Comparison of ENCODE assay signal across 1 cellular context in genomic region chr6:44092312-44092884, GRCh38.
TF ChIP-seq lines count a peak whose summit lies in the region.

No MANE protein-coding gene starts in this region.

TF ChIP-seq in HepG2, 621 proteins besides CTCF, POLR2A, EP300 and RAD21 (continued from another document and continues in another):
- peak; percentile 55 for TF ChIP-seq ZNF800 (CRISPR knock-in tag; IDR thresholded peaks at IDR 0.05)
- peak; percentile 92 for TF ChIP-seq HOMEZ (CRISPR knock-in tag; IDR thresholded peaks at IDR 0.05; ENCODE audit: low read depth)
- no peak for TF ChIP-seq ZNF282 (IDR thresholded peaks at IDR 0.05; ENCODE audit: partially characterized antibody)
- TF ChIP-seq KDM6A (CRISPR knock-in tag; IDR thresholded peaks at IDR 0.05; ENCODE audit: low read depth): peak; percentile 81
- TF ChIP-seq ZFP1 (CRISPR knock-in tag; IDR thresholded peaks at IDR 0.05): peak; percentile 90
- peak; percentile 88; the same call in 1 of the 2 replicates for TF ChIP-seq MIXL1 (CRISPR knock-in tag; IDR thresholded peaks at IDR 0.05)
- TF ChIP-seq HOXA9 (CRISPR knock-in tag; IDR thresholded peaks at IDR 0.05; ENCODE audit: borderline replicate concordance): no peak
- no peak for TF ChIP-seq ZNF83 (CRISPR knock-in tag; IDR thresholded peaks at IDR 0.05; ENCODE audit: borderline replicate concordance)
- peak; percentile 84 for TF ChIP-seq ZKSCAN8 (CRISPR knock-in tag; IDR thresholded peaks at IDR 0.05; ENCODE audit: borderline replicate concordance)
- no peak for TF ChIP-seq ZNF432 (CRISPR knock-in tag; IDR thresholded peaks at IDR 0.05; ENCODE audit: borderline replicate concordance)
- no peak; the same call in 1 of the 2 replicates for TF ChIP-seq ZSCAN21 (CRISPR knock-in tag; IDR thresholded peaks at IDR 0.05; ENCODE audit: borderline replicate concordance)
- peak; percentile 85 for TF ChIP-seq POGZ (CRISPR knock-in tag; IDR thresholded peaks at IDR 0.05)
- TF ChIP-seq ZNF788 (CRISPR knock-in tag; IDR thresholded peaks at IDR 0.05; ENCODE audit: borderline replicate concordance): peak; percentile 74; the same call in 1 of the 2 replicates
- no peak for TF ChIP-seq MYNN (CRISPR knock-in tag; IDR thresholded peaks at IDR 0.05; ENCODE audit: low read depth)
- TF ChIP-seq ZBTB40 (IDR thresholded peaks at IDR 0.05): no peak
- no peak; the same call in 1 of the 2 replicates for TF ChIP-seq ZBTB40 (CRISPR knock-in tag; IDR thresholded peaks at IDR 0.05)
- no peak for TF ChIP-seq RBM22 (optimal IDR thresholded peaks at IDR 0.05; ENCODE audit: low read length)
- peak; percentile 71; the same call in 1 of the 2 replicates for TF ChIP-seq ZNF441 (CRISPR knock-in tag; IDR thresholded peaks at IDR 0.05; ENCODE audit: borderline replicate concordance)
- no peak for TF ChIP-seq SNRNP70 (IDR thresholded peaks at IDR 0.05; ENCODE audit: low read depth, low read length)
- peak; percentile 84 for TF ChIP-seq ZNF24 (IDR thresholded peaks at IDR 0.05)
- no peak for TF ChIP-seq MED8 (CRISPR knock-in tag; IDR thresholded peaks at IDR 0.05; ENCODE audit: insufficient replicate concordance)
- TF ChIP-seq, protein P1, sequence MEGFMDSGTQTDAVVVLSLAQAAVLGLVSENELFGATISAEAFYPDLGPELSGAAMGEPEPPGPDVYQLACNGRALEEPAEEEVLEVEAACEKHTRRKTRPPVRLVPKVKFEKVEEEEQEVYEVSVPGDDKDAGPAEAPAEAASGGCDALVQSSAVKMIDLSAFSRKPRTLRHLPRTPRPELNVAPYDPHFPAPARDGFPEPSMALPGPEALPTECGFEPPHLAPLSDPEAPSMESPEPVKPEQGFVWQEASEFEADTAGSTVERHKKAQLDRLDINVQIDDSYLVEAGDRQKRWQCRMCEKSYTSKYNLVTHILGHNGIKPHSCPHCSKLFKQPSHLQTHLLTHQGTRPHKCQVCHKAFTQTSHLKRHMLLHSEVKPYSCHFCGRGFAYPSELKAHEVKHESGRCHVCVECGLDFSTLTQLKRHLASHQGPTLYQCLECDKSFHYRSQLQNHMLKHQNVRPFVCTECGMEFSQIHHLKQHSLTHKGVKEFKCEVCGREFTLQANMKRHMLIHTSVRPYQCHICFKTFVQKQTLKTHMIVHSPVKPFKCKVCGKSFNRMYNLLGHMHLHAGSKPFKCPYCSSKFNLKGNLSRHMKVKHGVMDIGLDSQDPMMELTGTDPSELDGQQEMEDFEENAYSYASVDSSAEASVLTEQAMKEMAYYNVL (CRISPR knock-in tag; IDR thresholded peaks at IDR 0.05; ENCODE audit: borderline replicate concordance): peak; percentile 94
- TF ChIP-seq ZHX2 (IDR thresholded peaks at IDR 0.05; ENCODE audit: low read depth): no peak
- TF ChIP-seq ZHX2 (CRISPR knock-in tag; IDR thresholded peaks at IDR 0.05; ENCODE audit: borderline replicate concordance): no peak
- TF ChIP-seq ZNF790 (CRISPR knock-in tag; IDR thresholded peaks at IDR 0.05; ENCODE audit: borderline replicate concordance): no peak
- no peak for TF ChIP-seq CC2D1A (CRISPR knock-in tag; IDR thresholded peaks at IDR 0.05)
- peak; percentile 34; the same call in 1 of the 2 replicates for TF ChIP-seq SMYD3 (CRISPR knock-in tag; IDR thresholded peaks at IDR 0.05)
- no peak for TF ChIP-seq ATF7 (IDR thresholded peaks at IDR 0.05)
- 0 out of 2 replicates have a peak, but pooled peaks have one; percentile 19 for TF ChIP-seq ATF7 (CRISPR knock-in tag; IDR thresholded peaks at IDR 0.05)
- TF ChIP-seq ZNF10 (CRISPR knock-in tag; IDR thresholded peaks at IDR 0.05; ENCODE audit: borderline replicate concordance, low read depth): no peak
- TF ChIP-seq ZSCAN9 (CRISPR knock-in tag; IDR thresholded peaks at IDR 0.05; ENCODE audit: borderline replicate concordance): peak; percentile 40; the same call in 1 of the 2 replicates
- no peak for TF ChIP-seq ZNF558 (CRISPR knock-in tag; IDR thresholded peaks at IDR 0.05; ENCODE audit: borderline replicate concordance)
- TF ChIP-seq MTF2 (CRISPR knock-in tag; IDR thresholded peaks at IDR 0.05; ENCODE audit: borderline replicate concordance): no peak
- TF ChIP-seq, protein P2, sequence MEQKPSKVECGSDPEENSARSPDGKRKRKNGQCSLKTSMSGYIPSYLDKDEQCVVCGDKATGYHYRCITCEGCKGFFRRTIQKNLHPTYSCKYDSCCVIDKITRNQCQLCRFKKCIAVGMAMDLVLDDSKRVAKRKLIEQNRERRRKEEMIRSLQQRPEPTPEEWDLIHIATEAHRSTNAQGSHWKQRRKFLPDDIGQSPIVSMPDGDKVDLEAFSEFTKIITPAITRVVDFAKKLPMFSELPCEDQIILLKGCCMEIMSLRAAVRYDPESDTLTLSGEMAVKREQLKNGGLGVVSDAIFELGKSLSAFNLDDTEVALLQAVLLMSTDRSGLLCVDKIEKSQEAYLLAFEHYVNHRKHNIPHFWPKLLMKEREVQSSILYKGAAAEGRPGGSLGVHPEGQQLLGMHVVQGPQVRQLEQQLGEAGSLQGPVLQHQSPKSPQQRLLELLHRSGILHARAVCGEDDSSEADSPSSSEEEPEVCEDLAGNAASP (CRISPR knock-in tag; IDR thresholded peaks at IDR 0.05; ENCODE audit: borderline replicate concordance): peak; percentile 76; the same call in 1 of the 2 replicates
- TF ChIP-seq RBFOX2 (IDR thresholded peaks at IDR 0.05; ENCODE audit: low read depth, low read length): no peak
- TF ChIP-seq ZNF619 (CRISPR knock-in tag; IDR thresholded peaks at IDR 0.05): no peak; the same call in 1 of the 2 replicates
- no peak for TF ChIP-seq NFE2L1 (CRISPR knock-in tag; IDR thresholded peaks at IDR 0.05; ENCODE audit: borderline replicate concordance)
